15 cellular contexts compared by ENCODE assay signal in the genomic region with DNA sequence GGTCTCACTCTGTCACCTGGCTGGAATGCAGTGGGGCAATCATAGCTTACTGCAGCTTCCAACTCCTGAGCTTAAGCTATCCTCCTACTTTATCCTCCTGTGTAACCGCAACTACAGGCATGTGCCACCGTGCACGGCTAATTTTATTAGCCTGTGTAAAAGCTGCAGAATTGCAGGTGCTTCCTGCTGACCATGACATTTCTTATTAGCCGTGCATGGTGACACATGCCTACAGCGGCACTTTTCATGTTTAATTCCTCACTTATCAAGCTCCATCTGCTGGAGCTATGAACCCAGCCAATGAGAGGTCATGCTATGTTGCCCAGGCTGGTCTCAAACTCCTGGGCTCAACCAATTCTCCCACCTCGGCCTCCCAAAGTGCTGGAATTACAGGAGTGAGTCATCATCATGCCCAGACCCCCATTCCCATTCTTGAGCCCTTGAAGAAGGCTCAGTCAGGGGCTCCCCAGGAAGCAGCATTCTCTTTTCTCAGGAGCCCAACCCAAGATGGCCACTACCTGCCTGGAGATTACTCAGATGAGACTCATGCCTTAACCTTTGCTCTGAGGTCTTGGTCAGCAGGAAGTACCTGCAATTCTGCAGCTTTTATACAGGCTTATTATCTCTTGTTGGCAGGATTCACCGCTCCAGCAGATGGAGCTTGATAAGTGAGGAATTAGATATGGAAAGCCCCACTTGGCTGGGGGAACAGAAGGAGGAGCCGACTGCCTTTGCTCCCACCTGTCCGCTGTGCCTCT.
DNase-seq lines count a peak whose midpoint lies in the region; TF ChIP-seq lines count a peak whose summit lies in the region.
"Had no signal": no experiment of that assay in that cellular context is flagged by ENCODE, and none has a peak within 500 bp of the region (broad histone marks: within the 10 kb centered on the region; RNA-seq: fewer than 3 reads in every experiment).

No MANE protein-coding gene starts in this region.

- H3K27ac Mint-ChIP-seq in osteocyte (ENCODE audit: unreplicated experiment) = no peak overlapping the region
- H3K27ac Mint-ChIP-seq in immature natural killer cell = no peak overlapping the region
- H3K27ac Mint-ChIP-seq: CD4-positive, CD25-positive, alpha-beta regulatory T cell had no signal

- peaks cover 4% of the 10 kb centered on the region for H3K9me3 Mint-ChIP-seq in osteocyte (ENCODE audit: unreplicated experiment)
- peaks cover 0 to 2% (median 0%) of the 10 kb centered on the region in 6 donors for H3K9me3 Mint-ChIP-seq in immature natural killer cell

- H3K4me1 Mint-ChIP-seq in osteocyte (ENCODE audit: unreplicated experiment) (no peaks in the 10 kb centered on the region), immature natural killer cell (no peaks in the 10 kb centered on the region)

- H3K9me3 ChIP-seq in WERI-Rb-1 (ENCODE audit: severe bottlenecking) (no peaks in the 10 kb centered on the region), ascending aorta (no peaks in the 10 kb centered on the region)

- H3K27ac ChIP-seq in WERI-Rb-1 = no peak overlapping the region
- no peak overlapping the region for H3K27ac ChIP-seq in ascending aorta

- TF ChIP-seq CTCF in WERI-Rb-1 (IDR thresholded peaks at IDR 0.05; ENCODE audit: low read depth, low read length) (no peak), osteocyte (IDR thresholded peaks at IDR 0.05) (no peak), ascending aorta (IDR thresholded peaks at IDR 0.05) (no peak)

- H3K4me3 Mint-ChIP-seq in osteocyte (ENCODE audit: unreplicated experiment) (no peak overlapping the region), immature natural killer cell (no peak overlapping the region)
- H3K4me3 Mint-ChIP-seq: CD4-positive, CD25-positive, alpha-beta regulatory T cell had no signal

- H3K4me1 ChIP-seq in ascending aorta = no peaks in the 10 kb centered on the region

- H3K36me3 Mint-ChIP-seq in osteocyte (ENCODE audit: unreplicated experiment) (no peaks in the 10 kb centered on the region), immature natural killer cell (no peaks in the 10 kb centered on the region)
- H3K36me3 Mint-ChIP-seq: CD4-positive, CD25-positive, alpha-beta regulatory T cell had no signal

- H3K27me3 ChIP-seq in WERI-Rb-1 (ENCODE audit: insufficient read depth, low read depth, severe bottlenecking) (no peaks in the 10 kb centered on the region), ascending aorta (no peaks in the 10 kb centered on the region)

- H3K36me3 ChIP-seq in WERI-Rb-1 (no peaks in the 10 kb centered on the region), ascending aorta (no peaks in the 10 kb centered on the region)

- H3K27me3 Mint-ChIP-seq in osteocyte (ENCODE audit: unreplicated experiment) = no peaks in the 10 kb centered on the region
- H3K27me3 Mint-ChIP-seq in immature natural killer cell (ENCODE audit: low read depth in 3 of 3) = peaks cover 0 to 7% (median 5%) of the 10 kb centered on the region in 3 donors
- H3K27me3 Mint-ChIP-seq: CD4-positive, CD25-positive, alpha-beta regulatory T cell had no signal

- intact Hi-C loops in ascending aorta (cut with DNase I) = no loop called here

- DNase-seq in DMS53 (lab: John Stamatoyannopoulos, UW) (peak; percentile 32), DMS53 treated with DMSO at 0.1 percent for 48 hours (lab: John Stamatoyannopoulos, UW; ENCODE audit: unreplicated experiment) (no peak), LoVo (ENCODE audit: low spot score) (peak; percentile 76), WERI-Rb-1 (peak; percentile 35), osteocyte (ENCODE audit: extremely low spot score, unreplicated experiment) (peak; percentile 32), SHP77 (lab: John Stamatoyannopoulos, UW) (no peak), immature natural killer cell (no peak), ascending aorta (ENCODE audit: low spot score in 2 of 2) (no peak)
- DNase-seq: 8988T; CD4-positive, CD25-positive, alpha-beta regulatory T cell; Kasumi-1; MV-4-11; NCI-H1436; NCI-H2081; NCI-H524 had no signal

- H3K4me3 ChIP-seq in WERI-Rb-1 (ENCODE audit: low read depth, low read length) (no peak overlapping the region), ascending aorta (no peak overlapping the region)

Comparison
In these comparisons a context has a peak if more than half of its experiments do, and no peak if none do; other contexts are left out.
1. DNase-seq: peak in DMS53 (single experiment), LoVo (single experiment), WERI-Rb-1 (single experiment) and osteocyte (single experiment); none in DMS53 treated with DMSO at 0.1 percent for 48 hours (single experiment), SHP77 (0 of 2), immature natural killer cell (0 of 3) and ascending aorta (0 of 2).